In genomic region chr12:98754095-98754494, GRCh38 we compare ENCODE assay signal across 8 cellular contexts.
DNase-seq lines count a peak whose midpoint lies in the region; ATAC-seq and TF ChIP-seq lines count a peak whose summit lies in the region.

No MANE protein-coding gene starts in this region.

- H3K27ac ChIP-seq in Peyer's patch (no peak overlapping the region), spleen (no peak overlapping the region)

- H3K9me3 ChIP-seq in Peyer's patch = no peaks in the 10 kb centered on the region
- H3K9me3 ChIP-seq in spleen = no peaks in the 10 kb centered on the region

- H3K27me3 ChIP-seq in Peyer's patch (no peaks in the 10 kb centered on the region), spleen (replicated peaks in 1 of 7) (peaks cover 0 to 4% (median 0%) of the 10 kb centered on the region in 7 donors)

- ATAC-seq in HG02763 (IDR thresholded peaks at IDR 0.05; ENCODE audit: unreplicated experiment) = peak; percentile 99

- TF ChIP-seq CTCF in Peyer's patch (IDR thresholded peaks at IDR 0.05) = no peak
- no peak for TF ChIP-seq CTCF in spleen (IDR thresholded peaks at IDR 0.05 in 8 of 11, conservative IDR thresholded peaks at IDR 0.05 in 3 of 11)

- TF ChIP-seq POLR2A in Peyer's patch (IDR thresholded peaks at IDR 0.05) = no peak
- TF ChIP-seq POLR2A in spleen (IDR thresholded peaks at IDR 0.05) = no peak

- H3K36me3 ChIP-seq in Peyer's patch (no peaks in the 10 kb centered on the region), spleen (no peaks in the 10 kb centered on the region)

- DNase-seq in stimulated activated naive CD4-positive, alpha-beta T cell treated with Interleukin-2 at 50 U/mL for 16 hours (lab: John Stamatoyannopoulos, UW) = peak; percentile 19
- DNase-seq in stimulated activated naive CD4-positive, alpha-beta T cell (lab: John Stamatoyannopoulos, UW) = no peak
- DNase-seq in OCI-M1 (lab: John Stamatoyannopoulos, UW) = peak; percentile 36
- DNase-seq in foreskin melanocyte = peak; percentile 38
- DNase-seq in Peyer's patch = no peak
- DNase-seq in GDM1 (lab: John Stamatoyannopoulos, UW) = no peak
- no peak for DNase-seq in spleen

- H3K4me3 ChIP-seq in Peyer's patch = no peak overlapping the region
- no peak overlapping the region for H3K4me3 ChIP-seq in spleen

- intact Hi-C loops in spleen (cut with DNase I; ENCODE audit: low total_unique reads) = no loop called here

- H3K4me1 ChIP-seq in Peyer's patch (no peaks in the 10 kb centered on the region), spleen (no peaks in the 10 kb centered on the region)

- 42 to 68% (median 62%) methylated on average over 5 of the region's 5 CpGs for WGBS in spleen, 5 donors

Comparison
In these comparisons a context has a peak if more than half of its experiments do, and no peak if none do; other contexts are left out.
1. DNase-seq: peak in stimulated activated naive CD4-positive, alpha-beta T cell treated with Interleukin-2 at 50 U/mL for 16 hours (single experiment), OCI-M1 (single experiment) and foreskin melanocyte (single experiment); none in stimulated activated naive CD4-positive, alpha-beta T cell (0 of 6), Peyer's patch (0 of 3), GDM1 (single experiment) and spleen (single experiment).